ENCODE assay signal across 1 cellular context in genomic region chr19:33293255-33294057, GRCh38.
A peak's percentile ranks its signal among the peaks of the same experiment; 100 is the strongest.
TF ChIP-seq lines count a peak whose summit lies in the region.

No MANE protein-coding gene starts in this region.

TF ChIP-seq in K562, 482 proteins besides CTCF, POLR2A, EP300 and RAD21 (continued from another document):
- no peak for TF ChIP-seq PBX2 (CRISPR knock-in tag; IDR thresholded peaks at IDR 0.05; ENCODE audit: low read depth)
- peak; percentile 49; the same call in 1 of the 2 replicates for TF ChIP-seq PBX2 (tag; conservative IDR thresholded peaks at IDR 0.05; ENCODE audit: low read depth)
- no peak for TF ChIP-seq FOXO4 (CRISPR knock-in tag; IDR thresholded peaks at IDR 0.05)
- TF ChIP-seq TEAD1 (CRISPR knock-in tag; IDR thresholded peaks at IDR 0.05) = no peak
- TF ChIP-seq CBFA2T3 (IDR thresholded peaks at IDR 0.05) = no peak
- no peak for TF ChIP-seq CEBPG (CRISPR knock-in tag; IDR thresholded peaks at IDR 0.05)
- TF ChIP-seq CEBPG (tag; conservative IDR thresholded peaks at IDR 0.05 in 1 of 2, IDR thresholded peaks at IDR 0.05 in 1 of 2) = peak; percentile 90 to 100
- TF ChIP-seq ZBTB5 (IDR thresholded peaks at IDR 0.05) = no peak
- peak in 1 of 3 experiments; percentile 50 for TF ChIP-seq YY1 (IDR thresholded peaks at IDR 0.05; ENCODE audit: borderline replicate concordance in 1 of 3, control insufficient read depth in 1 of 3, extremely low read depth in 1 of 3, insufficient read depth in 3 of 3, insufficient read length in 1 of 3, insufficient replicate concordance in 2 of 3, low read depth in 1 of 3, low read length in 2 of 3)
- 0 out of 2 replicates have a peak, but pooled peaks have one; percentile 20 for TF ChIP-seq TFAP4 (CRISPR knock-in tag; IDR thresholded peaks at IDR 0.05; ENCODE audit: borderline replicate concordance)
- peak; percentile 81 for TF ChIP-seq C11orf30 (IDR thresholded peaks at IDR 0.05; ENCODE audit: low read depth)
- TF ChIP-seq LARP7 (IDR thresholded peaks at IDR 0.05) = no peak
- TF ChIP-seq MAFK (IDR thresholded peaks at IDR 0.05; ENCODE audit: low read length) = peak; percentile 49; the same call in 1 of the 2 replicates
- 0 out of 2 replicates have a peak, but pooled peaks have one; percentile 12 for TF ChIP-seq ARID3A (IDR thresholded peaks at IDR 0.05; ENCODE audit: borderline replicate concordance, low read depth, low read length)
- peak; percentile 83 for TF ChIP-seq MAFG (tag; conservative IDR thresholded peaks at IDR 0.05)
- peak; percentile 77 for TF ChIP-seq NFE2 (IDR thresholded peaks at IDR 0.05; ENCODE audit: low read depth)
- TF ChIP-seq ZNF316 (IDR thresholded peaks at IDR 0.05) = peak; percentile 76
- TF ChIP-seq ZNF3 (CRISPR knock-in tag; IDR thresholded peaks at IDR 0.05) = no peak
- no peak; a peak in 1 of 4 replicates for TF ChIP-seq HDAC1 (IDR thresholded peaks at IDR 0.05)
- TF ChIP-seq MEF2A (IDR thresholded peaks at IDR 0.05; ENCODE audit: control insufficient read depth, low read depth, low read length) = 0 out of 2 replicates have a peak, but pooled peaks have one; percentile 39
- no peak for TF ChIP-seq ZNF778 (CRISPR knock-in tag; IDR thresholded peaks at IDR 0.05)
- TF ChIP-seq CEBPB (tag; IDR thresholded peaks at IDR 0.05) = peak; percentile 88
- TF ChIP-seq XRCC4 (IDR thresholded peaks at IDR 0.05; ENCODE audit: extremely low read depth, insufficient read depth, insufficient read length) = no peak
- TF ChIP-seq MNT (conservative IDR thresholded peaks at IDR 0.05) = peak in 1 of 2 experiments; percentile 40; a peak in 1 of 4 replicates
- TF ChIP-seq ZNF511 (CRISPR knock-in tag; IDR thresholded peaks at IDR 0.05) = no peak
- no peak for TF ChIP-seq ADNP (tag; IDR thresholded peaks at IDR 0.05)
